8 cellular contexts compared by ENCODE assay signal in genomic region chr10:46228076-46229071, GRCh38. TPM values are rescaled to one million over a fixed set of nuclear protein-coding genes. Genes with fewer than 3 reads are reported as not detected.
DNase-seq lines count a peak whose midpoint lies in the region; ATAC-seq, FAIRE-seq and TF ChIP-seq lines count a peak whose summit lies in the region.

No MANE protein-coding gene starts in this region.

- ATAC-seq in A549 (peak; percentile 91 to 97), HG03565 (IDR thresholded peaks at IDR 0.05; ENCODE audit: unreplicated experiment) (peak; percentile 87)

- H3K27me3 Mint-ChIP-seq in glutamatergic neuron (ENCODE audit: unreplicated experiment) (peaks cover 2% of the 10 kb centered on the region), type B pancreatic cell (peaks cover 5% of the 10 kb centered on the region)

- H3K9me3 ChIP-seq in A549 = peaks cover 4% of the 10 kb centered on the region; the same call in 1 of the 3 replicates
- H3K9me3 ChIP-seq in SK-N-SH = no peaks in the 10 kb centered on the region
- no peaks in the 10 kb centered on the region for H3K9me3 ChIP-seq in parathyroid adenoma (ENCODE audit: control insufficient read depth, low read length)

- TF ChIP-seq POLR2A in A549 (IDR thresholded peaks at IDR 0.05; ENCODE audit: low read length) (no peak), GM12891 (IDR thresholded peaks at IDR 0.05; ENCODE audit: low read depth, low read length) (no peak)

- H3K79me2 ChIP-seq in SK-N-SH (ENCODE audit: insufficient read depth) (no peaks in the 10 kb centered on the region), parathyroid adenoma (no peaks in the 10 kb centered on the region)

- H3K27ac Mint-ChIP-seq in glutamatergic neuron (ENCODE audit: unreplicated experiment) (no peak overlapping the region), type B pancreatic cell (no peak overlapping the region)

- no peak for FAIRE-seq in A549 (lab: Jason Lieb, UNC)
- no peak for FAIRE-seq in GM12891 (lab: Jason Lieb, UNC)

- DNase-seq in A549 (ENCODE audit: low read depth in 1 of 2, low spot score in 1 of 2) = peak; percentile 85 to 89
- peak; percentile 59 for DNase-seq in GM12891 (ENCODE audit: insufficient read length, low spot score)
- peak; percentile 87 for DNase-seq in SK-N-SH
- DNase-seq in activated naive CD4-positive, alpha-beta T cell treated with anti-CD3 and anti-CD28 coated beads, Interleukin-2, amount 50 U/mL, for 16 hours = peak; percentile 67
- peak; percentile 81 for DNase-seq in glutamatergic neuron
- peak; percentile 80 for DNase-seq in type B pancreatic cell (ENCODE audit: extremely low spot score, unreplicated experiment)

- no peak for TF ChIP-seq EP300 in A549 (IDR thresholded peaks at IDR 0.05)
- no peak for TF ChIP-seq EP300 in SK-N-SH (IDR thresholded peaks at IDR 0.05; ENCODE audit: borderline replicate concordance in 1 of 2, low read depth in 1 of 2, low read length in 1 of 2)

- H4K20me1 ChIP-seq in SK-N-SH (ENCODE audit: insufficient read depth) = no peaks in the 10 kb centered on the region

- H3K27ac ChIP-seq in A549 (peak overlapping the region; percentile 65 to 78), SK-N-SH (ENCODE audit: low read depth in 2 of 2, low read length in 1 of 2) (no peak overlapping the region; a peak in 1 of 4 replicates), parathyroid adenoma (no peak overlapping the region)

- H3K9me3 Mint-ChIP-seq in glutamatergic neuron (ENCODE audit: unreplicated experiment) (peaks cover 2% of the 10 kb centered on the region), type B pancreatic cell (no peaks in the 10 kb centered on the region)

- H3K4me1 Mint-ChIP-seq in glutamatergic neuron (ENCODE audit: low read depth, unreplicated experiment) = peaks cover 5% of the 10 kb centered on the region
- peaks cover 6% of the 10 kb centered on the region for H3K4me1 Mint-ChIP-seq in type B pancreatic cell (ENCODE audit: unreplicated experiment)

- H2AFZ ChIP-seq in SK-N-SH (ENCODE audit: low read depth) (no peak overlapping the region), parathyroid adenoma (peak overlapping the region; percentile 16)

- H3K4me3 Mint-ChIP-seq in glutamatergic neuron (ENCODE audit: unreplicated experiment) (no peak overlapping the region), type B pancreatic cell (no peak overlapping the region)

- TF ChIP-seq CTCF in A549 (IDR thresholded peaks at IDR 0.05) = peak; percentile 89
- TF ChIP-seq CTCF in SK-N-SH (IDR thresholded peaks at IDR 0.05) = peak; percentile 94
- no peak for TF ChIP-seq CTCF in glutamatergic neuron (IDR thresholded peaks at IDR 0.05; ENCODE audit: partially characterized antibody, unreplicated experiment)
- TF ChIP-seq CTCF in parathyroid adenoma (IDR thresholded peaks at IDR 0.05) = peak; percentile 94
- peak; percentile 86 for TF ChIP-seq CTCF in type B pancreatic cell (conservative IDR thresholded peaks at IDR 0.05)

- H3K36me3 ChIP-seq in SK-N-SH (replicated peaks in 1 of 2; ENCODE audit: control insufficient read depth in 1 of 2, insufficient read depth in 2 of 2, low read length in 1 of 2) = no peaks in the 10 kb centered on the region
- no peaks in the 10 kb centered on the region for H3K36me3 ChIP-seq in parathyroid adenoma (ENCODE audit: control insufficient read depth, insufficient read depth, low read length)

- peaks cover 22% of the 10 kb centered on the region for H3K4me1 ChIP-seq in A549
- peaks cover 0 to 13% of the 10 kb centered on the region in 2 experiments; a peak in 1 of 4 replicates for H3K4me1 ChIP-seq in SK-N-SH (ENCODE audit: control insufficient read depth in 1 of 2, insufficient read depth in 2 of 2, low read depth in 1 of 2, low read length in 1 of 2)
- no peaks in the 10 kb centered on the region for H3K4me1 ChIP-seq in parathyroid adenoma

- CTCF ChIA-PET in A549 (lab: Yijun Ruan, JAX) (interaction anchor here (0.7 to 4.3 kb wide), 44 partner anchors 10 to 1231 kb away, joined by 3 to 46 read pairs (median 4); partner anchors contain the start of gene ANXA8L1), SK-N-SH (lab: Yijun Ruan, JAX) (interaction anchor here (0.6 to 8.4 kb wide), 47 partner anchors 9 to 1280 kb away, joined by 3 to 136 read pairs (median 4); no protein-coding TSS in a partner anchor)

- no peaks in the 10 kb centered on the region for H3F3A ChIP-seq in SK-N-SH (replicated peaks; ENCODE audit: insufficient read depth)

- H3K9ac ChIP-seq in SK-N-SH = no peak overlapping the region
- no peak overlapping the region for H3K9ac ChIP-seq in parathyroid adenoma

- no peaks in the 10 kb centered on the region for H3K27me3 ChIP-seq in SK-N-SH (ENCODE audit: insufficient read depth)
- H3K27me3 ChIP-seq in parathyroid adenoma (ENCODE audit: control insufficient read depth, insufficient read depth, low read length) = no peaks in the 10 kb centered on the region

- POLR2A ChIA-PET in A549 (lab: Yijun Ruan, JAX) (interaction anchor here (1.2 kb wide), 1 partner anchor 295 kb away, joined by 6 read pairs; no protein-coding TSS in a partner anchor), SK-N-SH (lab: Yijun Ruan, JAX) (interaction anchor here (1.3 kb wide), 1 partner anchor 10 kb away, joined by 3 read pairs; no protein-coding TSS in a partner anchor)

- 27% methylated on average over 10 of the region's 11 CpGs for WGBS in A549 (ENCODE audit: missing lambda C conversion rate)
- 26% methylated on average over 7 of the region's 11 CpGs for WGBS in SK-N-SH (ENCODE audit: low lambda C conversion rate)

- peak; percentile 97 to 99 for TF ChIP-seq RAD21 in A549 (conservative IDR thresholded peaks at IDR 0.05 in 1 of 2, IDR thresholded peaks at IDR 0.05 in 1 of 2)
- TF ChIP-seq RAD21 in SK-N-SH (IDR thresholded peaks at IDR 0.05; ENCODE audit: low read length) = peak; percentile 100

- H3K4me2 ChIP-seq in A549 = peak overlapping the region; percentile 36
- no peak overlapping the region for H3K4me2 ChIP-seq in SK-N-SH
- H3K4me2 ChIP-seq in parathyroid adenoma (ENCODE audit: low read length) = no peak overlapping the region

- H3K36me3 Mint-ChIP-seq in glutamatergic neuron (ENCODE audit: unreplicated experiment) = no peaks in the 10 kb centered on the region
- H3K36me3 Mint-ChIP-seq in type B pancreatic cell = no peaks in the 10 kb centered on the region

- no peaks in the 10 kb centered on the region for H3K9me2 ChIP-seq in SK-N-SH

- H3K4me3 ChIP-seq in A549 = no peak overlapping the region
- H3K4me3 ChIP-seq in SK-N-SH (ENCODE audit: low read depth in 2 of 2, low read length in 1 of 2) = no peak overlapping the region; a peak in 1 of 4 replicates
- H3K4me3 ChIP-seq in parathyroid adenoma (ENCODE audit: low read depth, low read length) = no peak overlapping the region

TF ChIP-seq in A549, 52 proteins besides CTCF, POLR2A, EP300 and RAD21 (continues in another document):
- TF ChIP-seq EHF (CRISPR knock-in tag; IDR thresholded peaks at IDR 0.05) (no peak), MAX (IDR thresholded peaks at IDR 0.05) (peak; percentile 72; the same call in 1 of the 2 replicates), ZNF302 (CRISPR knock-in tag; IDR thresholded peaks at IDR 0.05) (no peak), CHD4 (IDR thresholded peaks at IDR 0.05; ENCODE audit: borderline replicate concordance) (no peak), RFX5 (IDR thresholded peaks at IDR 0.05) (no peak), SMC3 (IDR thresholded peaks at IDR 0.05) (peak; percentile 96), MAZ (IDR thresholded peaks at IDR 0.05; ENCODE audit: borderline replicate concordance, low read depth, low read length) (no peak), MAFK (IDR thresholded peaks at IDR 0.05; ENCODE audit: partially characterized antibody) (no peak)

TF ChIP-seq in GM12891, 5 proteins besides CTCF, POLR2A, EP300 and RAD21:
- TF ChIP-seq SPI1 (IDR thresholded peaks at IDR 0.05; ENCODE audit: low read depth, low read length) (no peak), PAX5 (IDR thresholded peaks at IDR 0.05; ENCODE audit: insufficient read depth, low read length, severe bottlenecking) (no peak), POLR2AphosphoS5 (IDR thresholded peaks at IDR 0.05; ENCODE audit: low read depth, low read length) (no peak), POU2F2 (IDR thresholded peaks at IDR 0.05; ENCODE audit: low read depth, low read length) (no peak), TAF1 (IDR thresholded peaks at IDR 0.05; ENCODE audit: low read depth, low read length) (no peak)

TF ChIP-seq in SK-N-SH, 30 proteins besides CTCF, POLR2A, EP300 and RAD21:
- TF ChIP-seq EZH2phosphoT487 (IDR thresholded peaks at IDR 0.05; ENCODE audit: borderline replicate concordance, low read depth) (no peak), IRF3 (IDR thresholded peaks at IDR 0.05; ENCODE audit: low read depth, low read length) (no peak), MXI1 (IDR thresholded peaks at IDR 0.05; ENCODE audit: low read depth, low read length) (peak; percentile 72), RXRA (IDR thresholded peaks at IDR 0.05; ENCODE audit: borderline replicate concordance, low read depth) (no peak), SMC3 (IDR thresholded peaks at IDR 0.05; ENCODE audit: low read depth, low read length) (peak; percentile 97), POLR2AphosphoS5 (IDR thresholded peaks at IDR 0.05; ENCODE audit: low read depth, low read length) (no peak), RFX5 (IDR thresholded peaks at IDR 0.05; ENCODE audit: low read length) (peak; percentile 31; the same call in 1 of the 2 replicates)

RNA-seq across cellular contexts. Expression of gene ANTXRL, which starts 58.4 kb away (rescaled TPM):
- polyA plus RNA-seq in A549 (2011; rRNA removed) (0.09 and 0.26 TPM in 2 replicates), A549 (2017; fragmentation: RNase III; extraction: RNeasy Plus Mini Kit Qiagen cat#74134 plus additional on column Dnase treatment) (0.13 to 0.30 TPM (median 0.25 TPM) in 3 replicates), SK-N-SH (2012; rRNA removed) (not detected in 2 replicates)
- 0.19 and 0.20 TPM in 2 replicates for polyA plus RNA-seq in A549 (2012; cell fraction: cytosol; rRNA removed)
- 0.47 and 0.58 TPM in 2 replicates for polyA plus RNA-seq in A549 (2012; cell fraction: nucleus; rRNA removed)
- 0.08 and 0.19 TPM in 2 replicates for polyA minus RNA-seq in A549 (2011; rRNA and poly(A)+ RNA removed)
- polyA plus RNA-seq in GM12891 (2012; ENCODE audit: low read depth, missing spikeins) = not detected
- polyA plus RNA-seq in SK-N-SH (2012; cell fraction: cytosol; rRNA removed) = not detected in 2 replicates
- polyA plus RNA-seq in SK-N-SH (2012; cell fraction: nucleus; rRNA removed) = 0.02 TPM in 1 of 2 replicates, not detected in the other
- total RNA-seq in glutamatergic neuron (ENCODE audit: unreplicated experiment) (not detected), type B pancreatic cell (ENCODE audit: low replicate concordance) (not detected in 2 replicates)

Comparison
In these comparisons a context has a peak if more than half of its experiments do, and no peak if none do; other contexts are left out.
1. H3K27ac ChIP-seq: peak in A549 (2 of 2); none in SK-N-SH (0 of 2) and parathyroid adenoma (single experiment).
2. Of the 12 proteins assayed by ChIP-seq in both A549 and SK-N-SH: peak only in A549: MAX; only in SK-N-SH: RFX5; in both: CTCF, RAD21 and SMC3; in neither: 7.
3. Peak in every context shown above with its lines, with median percentiles within 50 percentile points of each other: DNase-seq.